In genomic region chr10:30611041-30611440, GRCh38 we compare ENCODE assay signal across 14 cellular contexts. TPM values are rescaled to one million over a fixed set of nuclear protein-coding genes. Genes with fewer than 3 reads are reported as not detected.
DNase-seq lines count a peak whose midpoint lies in the region; ATAC-seq, FAIRE-seq and TF ChIP-seq lines count a peak whose summit lies in the region.
"Not testable (repeated sequence)": the region's sequence is repeated elsewhere in the genome, so short reads cannot be mapped to it uniquely, and the experiment has no call there.
"Had no signal": no experiment of that assay in that cellular context is flagged by ENCODE, and none has a peak within 500 bp of the region (broad histone marks: within the 10 kb centered on the region; RNA-seq: fewer than 3 reads in every experiment).

No MANE protein-coding gene starts in this region.

- intact Hi-C loops in mammary epithelial cell (cut with micrococcal nuclease); HepG2 (cut with micrococcal nuclease; ENCODE audit: unreplicated experiment): not testable (repeated sequence)

- H3K4me2 ChIP-seq in A549; mammary epithelial cell (ENCODE audit: insufficient read depth, low read depth, low read length): not testable (repeated sequence)
- H3K4me2 ChIP-seq in HepG2 (ENCODE audit: low read depth, low read length) = peak overlapping the region; percentile 76

- WGBS in A549 (ENCODE audit: missing lambda C conversion rate) = 72% methylated on average over 8 of the region's 8 CpGs
- WGBS in mammary epithelial cell (ENCODE audit: low coverage, missing lambda C conversion rate) = 68% methylated on average over 4 of the region's 8 CpGs
- WGBS in HepG2 (ENCODE audit: low lambda C conversion rate) = 78% methylated on average over 8 of the region's 8 CpGs

- POLR2A ChIA-PET in A549 (lab: Yijun Ruan, JAX); activated CD8-positive, alpha-beta T cell treated with anti-CD3 and anti-CD28 coated beads, Interleukin-2, amount 10 ng/mL, durations not matched to agents 7 days and 5 days (lab: Charles Lee); HepG2 (lab: Yijun Ruan, JAX): not testable (repeated sequence)

- not testable (repeated sequence) for H4K20me1 ChIP-seq in mammary epithelial cell (ENCODE audit: insufficient read depth, low read length); HepG2 (ENCODE audit: insufficient read depth, low read length)

- H2AFZ ChIP-seq in mammary epithelial cell (ENCODE audit: low read depth, low read length); HepG2 (ENCODE audit: low read length): not testable (repeated sequence)

- not testable (repeated sequence) for H3K4me3 ChIP-seq in A549; mammary epithelial cell (replicated peaks in 1 of 3; ENCODE audit: insufficient read depth in 1 of 3, low read depth in 2 of 3, low read length in 3 of 3); epithelial cell of esophagus (ENCODE audit: low read length)
- peak overlapping the region in 1 of 3 experiments; percentile 58; a peak in 1 of 6 replicates for H3K4me3 ChIP-seq in HepG2 (replicated peaks in 1 of 3; ENCODE audit: insufficient read depth in 1 of 3, low read depth in 2 of 3, low read length in 3 of 3)

- BruUV-seq in mammary epithelial cell (replicated peaks; lab: Mats Ljungman, UMichigan); HepG2 (replicated peaks; lab: Mats Ljungman, UMichigan): not testable (repeated sequence)

- FAIRE-seq in A549 (lab: Jason Lieb, UNC); HepG2 (lab: Jason Lieb, UNC): not testable (repeated sequence)

- not testable (repeated sequence) for ATAC-seq in A549; activated CD8-positive, alpha-beta T cell treated with anti-CD3 and anti-CD28 coated beads, Interleukin-2, amount 10 ng/mL, durations not matched to agents 7 days and 5 days; HepG2

- TF ChIP-seq CTCF in A549 (IDR thresholded peaks at IDR 0.05); mammary epithelial cell (conservative IDR thresholded peaks at IDR 0.05 in 1 of 2, IDR thresholded peaks at IDR 0.05 in 1 of 2; ENCODE audit: extremely low read depth in 1 of 2, insufficient read depth in 1 of 2, low read depth in 1 of 2, low read length in 2 of 2); epithelial cell of esophagus (IDR thresholded peaks at IDR 0.05; ENCODE audit: insufficient read depth, low read depth, low read length, missing control alignments); HepG2 (CRISPR knock-in tag; IDR thresholded peaks at IDR 0.05); type B pancreatic cell (conservative IDR thresholded peaks at IDR 0.05): not testable (repeated sequence)

- H3K36me3 ChIP-seq in mammary epithelial cell (ENCODE audit: insufficient read depth, low read length); HepG2 (replicated peaks in 1 of 2; ENCODE audit: control insufficient read depth in 1 of 2, insufficient read depth in 2 of 2, low read length in 2 of 2): not testable (repeated sequence)

- DNase-seq in A549 (ENCODE audit: low read depth in 1 of 2, low spot score in 1 of 2); HepG2 (ENCODE audit: low spot score); type B pancreatic cell (ENCODE audit: extremely low spot score, unreplicated experiment): not testable (repeated sequence)
- DNase-seq in activated CD8-positive, alpha-beta T cell treated with anti-CD3 and anti-CD28 coated beads, Interleukin-2, amount 10 ng/mL, durations not matched to agents 7 days and 5 days = peak; percentile 10
- DNase-seq in mammary epithelial cell (peak; percentile 14), epithelial cell of esophagus (ENCODE audit: low read depth) (peak; percentile 62)

- TF ChIP-seq EP300 in A549 (IDR thresholded peaks at IDR 0.05); HepG2 (IDR thresholded peaks at IDR 0.05; ENCODE audit: low read depth in 2 of 2, low read length in 2 of 2); HepG2 (CRISPR knock-in tag; IDR thresholded peaks at IDR 0.05; ENCODE audit: borderline replicate concordance): not testable (repeated sequence)

- not testable (repeated sequence) for H3K79me2 ChIP-seq in mammary epithelial cell (ENCODE audit: insufficient read depth, low read length); HepG2 (ENCODE audit: insufficient read depth, low read length)

- not testable (repeated sequence) for TF ChIP-seq POLR2A in A549 (IDR thresholded peaks at IDR 0.05; ENCODE audit: low read length); HepG2 (IDR thresholded peaks at IDR 0.05; ENCODE audit: insufficient read depth in 1 of 2, low read depth in 2 of 2, low read length in 2 of 2)

- H3K27me3 Mint-ChIP-seq in activated CD8-positive, alpha-beta T cell treated with anti-CD3 and anti-CD28 coated beads, Interleukin-2, amount 10 ng/mL, durations not matched to agents 7 days and 5 days (ENCODE audit: low read depth) = peaks cover 26% of the 10 kb centered on the region
- H3K27me3 Mint-ChIP-seq in type B pancreatic cell = not testable (repeated sequence)

- TF ChIP-seq RAD21 in A549 (conservative IDR thresholded peaks at IDR 0.05 in 1 of 2, IDR thresholded peaks at IDR 0.05 in 1 of 2); HepG2 (CRISPR knock-in tag; IDR thresholded peaks at IDR 0.05): not testable (repeated sequence)

- in situ Hi-C loops in mammary epithelial cell (cut with MboI; ENCODE audit: low sequenced_read_pairs in 2 of 2); HepG2 (cut with HindIII; ENCODE audit: extremely low pct_ligation_motif_present, low pct_unique_long_range_greater_than_20kb): not testable (repeated sequence)

- H3K36me3 Mint-ChIP-seq in activated CD8-positive, alpha-beta T cell treated with anti-CD3 and anti-CD28 coated beads, Interleukin-2, amount 10 ng/mL, durations not matched to agents 7 days and 5 days (ENCODE audit: low read depth); type B pancreatic cell: not testable (repeated sequence)

- H3K27me3 ChIP-seq in mammary epithelial cell (ENCODE audit: insufficient read depth, low read length); HepG2 (ENCODE audit: control insufficient read depth in 1 of 2, insufficient read depth in 2 of 2, low read length in 2 of 2): not testable (repeated sequence)

- H3K27ac Mint-ChIP-seq in activated CD8-positive, alpha-beta T cell treated with anti-CD3 and anti-CD28 coated beads, Interleukin-2, amount 10 ng/mL, durations not matched to agents 7 days and 5 days = not testable (repeated sequence)
- peak overlapping the region; percentile 23 for H3K27ac Mint-ChIP-seq in type B pancreatic cell

- 0 out of 3 replicates have a peak, but pooled peaks cover 10% of the 10 kb centered on the region for H3K9me3 ChIP-seq in A549
- not testable (repeated sequence) for H3K9me3 ChIP-seq in mammary epithelial cell (replicated peaks; ENCODE audit: insufficient read depth, low read length); HepG2 (ENCODE audit: low read length)

- CTCF ChIA-PET in A549 (lab: Yijun Ruan, JAX) = interaction anchor here (1.9 kb wide), 1 partner anchor 29 kb away, joined by 8 read pairs; no protein-coding TSS in a partner anchor
- CTCF ChIA-PET in activated CD8-positive, alpha-beta T cell treated with anti-CD3 and anti-CD28 coated beads, Interleukin-2, amount 10 ng/mL, durations not matched to agents 7 days and 5 days (lab: Charles Lee) = interaction anchor here (2.0 kb wide), 1 partner anchor 29 kb away, joined by 5 read pairs; no protein-coding TSS in a partner anchor
- CTCF ChIA-PET in mammary epithelial cell (lab: Charles Lee; ENCODE audit: low non-redundant PET); HepG2 (lab: Yijun Ruan, JAX; ENCODE audit: low intra/inter-chr PET ratio, low total read pairs): not testable (repeated sequence)

- H3K4me3 Mint-ChIP-seq in activated CD8-positive, alpha-beta T cell treated with anti-CD3 and anti-CD28 coated beads, Interleukin-2, amount 10 ng/mL, durations not matched to agents 7 days and 5 days = not testable (repeated sequence)
- peak overlapping the region; percentile 47 for H3K4me3 Mint-ChIP-seq in type B pancreatic cell

- peaks cover 24% of the 10 kb centered on the region for H3K4me1 ChIP-seq in A549
- H3K4me1 ChIP-seq in mammary epithelial cell (ENCODE audit: insufficient read depth, low read length) = peaks cover 13% of the 10 kb centered on the region
- H3K4me1 ChIP-seq in HepG2 (ENCODE audit: insufficient read depth, low read length) = peaks cover 86% of the 10 kb centered on the region

- dilution Hi-C loops in mammary epithelial cell (cut with HindIII; ENCODE audit: low sequenced_read_pairs) = not testable (repeated sequence)

- peak overlapping the region; percentile 13 to 63; a peak in 4 of 6 replicates for H3K27ac ChIP-seq in A549
- not testable (repeated sequence) for H3K27ac ChIP-seq in mammary epithelial cell (ENCODE audit: insufficient read depth, low read depth, low read length)
- H3K27ac ChIP-seq in HepG2 (ENCODE audit: extremely low read length, insufficient read depth, low read length) = peak overlapping the region; percentile 97

- not testable (repeated sequence) for H3K9me3 Mint-ChIP-seq in activated CD8-positive, alpha-beta T cell treated with anti-CD3 and anti-CD28 coated beads, Interleukin-2, amount 10 ng/mL, durations not matched to agents 7 days and 5 days (ENCODE audit: insufficient read depth); type B pancreatic cell

- not testable (repeated sequence) for H3K9ac ChIP-seq in mammary epithelial cell (ENCODE audit: insufficient read depth, low read length); HepG2 (ENCODE audit: insufficient read depth, low read depth, low read length)

- H3K4me1 Mint-ChIP-seq in activated CD8-positive, alpha-beta T cell treated with anti-CD3 and anti-CD28 coated beads, Interleukin-2, amount 10 ng/mL, durations not matched to agents 7 days and 5 days (ENCODE audit: low read depth) = not testable (repeated sequence)
- H3K4me1 Mint-ChIP-seq in type B pancreatic cell (ENCODE audit: unreplicated experiment) = peaks cover 30% of the 10 kb centered on the region

RNA-seq across cellular contexts. Expression of gene LYZL2, which starts 18.5 kb away (rescaled TPM):
- polyA plus RNA-seq in A549 (2011; rRNA removed) (not detected in 2 replicates), A549 (2017; fragmentation: RNase III; extraction: RNeasy Plus Mini Kit Qiagen cat#74134 plus additional on column Dnase treatment) (not detected in 3 replicates), mammary epithelial cell (not detected), HepG2 (2011; rRNA removed) (0.31 and 0.63 TPM in 2 replicates)
- not detected in 2 replicates for polyA plus RNA-seq in A549 (2012; cell fraction: cytosol; rRNA removed)
- not detected in 2 replicates for polyA plus RNA-seq in A549 (2012; cell fraction: nucleus; rRNA removed)
- not detected in 2 replicates for polyA minus RNA-seq in A549 (2011; rRNA and poly(A)+ RNA removed)
- not detected for total RNA-seq in activated CD8-positive, alpha-beta T cell treated with anti-CD3 and anti-CD28 coated beads, Interleukin-2, amount 10 ng/mL, durations not matched to agents 7 days and 5 days
- total RNA-seq in mammary epithelial cell (not detected), HepG2 (2016; rRNA removed; fragmentation: Illumina TruSeq; extraction: Trizol) (0.20 TPM in 1 of 2 replicates, not detected in the other), type B pancreatic cell (ENCODE audit: low replicate concordance) (not detected in 2 replicates)
- polyA minus RNA-seq in mammary epithelial cell = not detected
- total RNA-seq in HepG2 (2016; cell fraction: cytosol; rRNA removed; fragmentation: Illumina TruSeq; extraction: Trizol; ENCODE audit: low read depth) = not detected in 2 replicates
- total RNA-seq in HepG2 (2016; cell fraction: insoluble cytoplasmic fraction; rRNA removed; fragmentation: Illumina TruSeq; extraction: Trizol) = not detected in 2 replicates
- total RNA-seq in HepG2 (2016; cell fraction: membrane; rRNA removed; fragmentation: Illumina TruSeq; extraction: Trizol) = not detected in 2 replicates
- not detected in 2 replicates for total RNA-seq in HepG2 (2016; cell fraction: nucleus; rRNA removed; fragmentation: Illumina TruSeq; extraction: Trizol)
- polyA plus RNA-seq in HepG2 (2011; cell fraction: cytosol; rRNA removed) = 0.31 and 0.59 TPM in 2 replicates
- 0.24 and 0.85 TPM in 2 replicates for polyA plus RNA-seq in HepG2 (2011; cell fraction: nucleus; rRNA removed)
- 0.31 TPM in 1 of 2 replicates, not detected in the other for polyA plus RNA-seq in HepG2 (2012)
- polyA plus RNA-seq in HepG2 (2016; cell fraction: cytosol; fragmentation: Illumina TruSeq; extraction: Trizol; ENCODE audit: low read depth) = 0.14 TPM in 1 of 2 replicates, not detected in the other
- polyA plus RNA-seq in HepG2 (2016; cell fraction: insoluble cytoplasmic fraction; fragmentation: Illumina TruSeq; extraction: Trizol; ENCODE audit: low read depth) = not detected in 2 replicates
- polyA plus RNA-seq in HepG2 (2016; cell fraction: membrane; fragmentation: Illumina TruSeq; extraction: Trizol; ENCODE audit: low read depth) = not detected in 2 replicates
- 0.85 TPM in 1 of 2 replicates, not detected in the other for polyA plus RNA-seq in HepG2 (2016; cell fraction: nucleus; fragmentation: Illumina TruSeq; extraction: Trizol; ENCODE audit: insufficient read depth, low read depth)
- polyA minus RNA-seq in HepG2 (2011; rRNA and poly(A)+ RNA removed; ENCODE audit: low replicate concordance) = not detected in 2 replicates
- not detected in 2 replicates for polyA minus RNA-seq in HepG2 (2011; cell fraction: cytosol; rRNA and poly(A)+ RNA removed)
- polyA minus RNA-seq in HepG2 (2011; cell fraction: nucleus; rRNA and poly(A)+ RNA removed) = 1.2 TPM in 1 of 2 replicates, not detected in the other
- total RNA-seq: A172; A673; Calu3; CD4-positive, alpha-beta memory T cell; CD4-positive, CD25-positive, alpha-beta regulatory T cell; CD8-positive, alpha-beta memory T cell had no signal
- polyA plus RNA-seq: AG04450; CD14-positive monocyte; CD4-positive, alpha-beta memory T cell; CD4-positive, CD25-positive, alpha-beta regulatory T cell; CD8-positive, alpha-beta memory T cell had no signal
